In genomic region chr2:231393149-231394131, GRCh38 we compare ENCODE assay signal across 8 cellular contexts. TPM values are rescaled to one million over a fixed set of nuclear protein-coding genes. Genes with fewer than 3 reads are reported as not detected.
DNase-seq lines count a peak whose midpoint lies in the region; ATAC-seq and TF ChIP-seq lines count a peak whose summit lies in the region.

No MANE protein-coding gene starts in this region.

- no peak overlapping the region for H3K4me2 ChIP-seq in neural progenitor cell

- no peaks in the 10 kb centered on the region for H3K36me3 Mint-ChIP-seq in activated naive CD4-positive, alpha-beta T cell treated with anti-CD3 and anti-CD28 coated beads for 36 hours (ENCODE audit: low read depth)
- H3K36me3 Mint-ChIP-seq in activated naive CD8-positive, alpha-beta T cell treated with anti-CD3 and anti-CD28 coated beads for 36 hours: no peaks in the 10 kb centered on the region
- no peaks in the 10 kb centered on the region for H3K36me3 Mint-ChIP-seq in neural progenitor cell

- TF ChIP-seq CTCF in neural progenitor cell (IDR thresholded peaks at IDR 0.05): peak; percentile 51
- no peak for TF ChIP-seq CTCF in colonic mucosa (IDR thresholded peaks at IDR 0.05)

- H3K9me3 Mint-ChIP-seq in activated naive CD4-positive, alpha-beta T cell treated with anti-CD3 and anti-CD28 coated beads for 36 hours: no peaks in the 10 kb centered on the region
- no peaks in the 10 kb centered on the region for H3K9me3 Mint-ChIP-seq in activated naive CD8-positive, alpha-beta T cell treated with anti-CD3 and anti-CD28 coated beads for 36 hours
- H3K9me3 Mint-ChIP-seq in neural progenitor cell: no peaks in the 10 kb centered on the region

- H3K4me1 ChIP-seq in neural progenitor cell (peaks cover 11% of the 10 kb centered on the region), colonic mucosa (peaks cover 1% of the 10 kb centered on the region)

- H3K4me3 ChIP-seq in neural progenitor cell (no peak overlapping the region), colonic mucosa (no peak overlapping the region)

- intact Hi-C loops in activated naive CD4-positive, alpha-beta T cell treated with anti-CD3 and anti-CD28 coated beads for 36 hours (cut with micrococcal nuclease): no loop called here
- intact Hi-C loops in colonic mucosa (cut with DNase I): no loop called here

- H3K4me3 Mint-ChIP-seq in activated naive CD4-positive, alpha-beta T cell treated with anti-CD3 and anti-CD28 coated beads for 36 hours: no peak overlapping the region
- peak overlapping the region; percentile 59 for H3K4me3 Mint-ChIP-seq in activated naive CD8-positive, alpha-beta T cell treated with anti-CD3 and anti-CD28 coated beads for 36 hours
- H3K4me3 Mint-ChIP-seq in neural progenitor cell: no peak overlapping the region

- H3K27me3 Mint-ChIP-seq in activated naive CD4-positive, alpha-beta T cell treated with anti-CD3 and anti-CD28 coated beads for 36 hours (ENCODE audit: low read depth): peaks cover 31% of the 10 kb centered on the region
- H3K27me3 Mint-ChIP-seq in activated naive CD8-positive, alpha-beta T cell treated with anti-CD3 and anti-CD28 coated beads for 36 hours: peaks cover 36% of the 10 kb centered on the region
- peaks cover 37% of the 10 kb centered on the region for H3K27me3 Mint-ChIP-seq in neural progenitor cell (ENCODE audit: insufficient read depth, low read depth)

- no peaks in the 10 kb centered on the region for H3K79me2 ChIP-seq in neural progenitor cell (ENCODE audit: low read depth)

- peaks cover 12% of the 10 kb centered on the region for H3K4me1 Mint-ChIP-seq in activated naive CD4-positive, alpha-beta T cell treated with anti-CD3 and anti-CD28 coated beads for 36 hours (ENCODE audit: low read depth)
- peaks cover 20% of the 10 kb centered on the region for H3K4me1 Mint-ChIP-seq in activated naive CD8-positive, alpha-beta T cell treated with anti-CD3 and anti-CD28 coated beads for 36 hours
- H3K4me1 Mint-ChIP-seq in neural progenitor cell: peaks cover 15% of the 10 kb centered on the region

- H2AFZ ChIP-seq in neural progenitor cell (replicated peaks): no peak overlapping the region

- no peak overlapping the region for H3K27ac ChIP-seq in neural progenitor cell
- H3K27ac ChIP-seq in colonic mucosa: no peak overlapping the region

- H3K9ac ChIP-seq in neural progenitor cell (no peak overlapping the region), colonic mucosa (ENCODE audit: low read depth in 2 of 2, low read length in 2 of 2) (no peak overlapping the region)

- no peaks in the 10 kb centered on the region for H3K36me3 ChIP-seq in neural progenitor cell
- H3K36me3 ChIP-seq in colonic mucosa: peaks cover 1% of the 10 kb centered on the region

- H3K9me3 ChIP-seq in neural progenitor cell (ENCODE audit: low read depth) (no peaks in the 10 kb centered on the region), colonic mucosa (no peaks in the 10 kb centered on the region)

- peaks cover 34% of the 10 kb centered on the region for H3K27me3 ChIP-seq in neural progenitor cell
- H3K27me3 ChIP-seq in colonic mucosa: no peaks in the 10 kb centered on the region

- DNase-seq in activated naive CD4-positive, alpha-beta T cell treated with anti-CD3 and anti-CD28 coated beads for 36 hours: peak; percentile 22
- no peak for DNase-seq in activated naive CD4-positive, alpha-beta T cell (lab: John Stamatoyannopoulos, UW)
- DNase-seq in activated naive CD8-positive, alpha-beta T cell treated with anti-CD3 and anti-CD28 coated beads for 36 hours: peak; percentile 33
- DNase-seq in neural progenitor cell (ENCODE audit: low spot score): peak; percentile 71
- DNase-seq in colonic mucosa: no peak
- DNase-seq in SK-N-DZ (ENCODE audit: low spot score): no peak
- DNase-seq in NCI-H2029 (lab: John Stamatoyannopoulos, UW): no peak

- CTCF ChIA-PET in activated naive CD4-positive, alpha-beta T cell treated with anti-CD3 and anti-CD28 coated beads for 36 hours (lab: Charles Lee): interaction anchor here (0.7 to 1.0 kb wide), 2 partner anchors 18 to 80 kb away, joined by 3 read pairs; no protein-coding TSS in a partner anchor

- H4K20me1 ChIP-seq in neural progenitor cell (ENCODE audit: low read depth): no peaks in the 10 kb centered on the region

- no peak overlapping the region for H3K27ac Mint-ChIP-seq in activated naive CD4-positive, alpha-beta T cell treated with anti-CD3 and anti-CD28 coated beads for 36 hours
- H3K27ac Mint-ChIP-seq in activated naive CD8-positive, alpha-beta T cell treated with anti-CD3 and anti-CD28 coated beads for 36 hours: peak overlapping the region; percentile 83
- no peak overlapping the region for H3K27ac Mint-ChIP-seq in neural progenitor cell

- peaks cover 13% of the 10 kb centered on the region for H3F3A ChIP-seq in neural progenitor cell (ENCODE audit: low read depth)

- ATAC-seq in HG03103 (IDR thresholded peaks at IDR 0.05; ENCODE audit: low read depth, unreplicated experiment): peak; percentile 36

RNA-seq across cellular contexts. Expression of gene B3GNT7, which starts 2.1 kb away (rescaled TPM):
- total RNA-seq in activated naive CD4-positive, alpha-beta T cell treated with anti-CD3 and anti-CD28 coated beads for 36 hours: not detected
- under 1 TPM; 0.14 to 0.25 TPM for total RNA-seq in activated naive CD8-positive, alpha-beta T cell treated with anti-CD3 and anti-CD28 coated beads for 36 hours
- 0.90 and 1.5 TPM in 2 replicates for total RNA-seq in neural progenitor cell (ENCODE audit: low replicate concordance)
- 100 to 1,000 TPM; 244 to 258 TPM for total RNA-seq in colonic mucosa
- polyA plus RNA-seq in SK-N-DZ (2014; cell fraction: cytosol; rRNA removed): 0.24 TPM in 1 of 2 replicates, not detected in the other
- 0.07 TPM in 1 of 2 replicates, not detected in the other for polyA plus RNA-seq in SK-N-DZ (2014; cell fraction: nucleus; rRNA removed)

Comparison
In these comparisons a context has a peak if more than half of its experiments do, and no peak if none do; other contexts are left out.
1. DNase-seq: peak in activated naive CD4-positive, alpha-beta T cell treated with anti-CD3 and anti-CD28 coated beads for 36 hours (single experiment), activated naive CD8-positive, alpha-beta T cell treated with anti-CD3 and anti-CD28 coated beads for 36 hours (single experiment) and neural progenitor cell (single experiment); none in activated naive CD4-positive, alpha-beta T cell (0 of 4), colonic mucosa (single experiment), SK-N-DZ (single experiment) and NCI-H2029 (single experiment).
2. RNA of gene B3GNT7, which starts 2.1 kb away (total RNA-seq): 244 to 258 TPM in colonic mucosa; 0.90 to 1.5 TPM in neural progenitor cell, 0.14 to 0.25 TPM in activated naive CD8-positive, alpha-beta T cell treated with anti-CD3 and anti-CD28 coated beads for 36 hours and not detected in activated naive CD4-positive, alpha-beta T cell treated with anti-CD3 and anti-CD28 coated beads for 36 hours; every median in the first group is over 10 times any median in the second.